In the genomic region with DNA sequence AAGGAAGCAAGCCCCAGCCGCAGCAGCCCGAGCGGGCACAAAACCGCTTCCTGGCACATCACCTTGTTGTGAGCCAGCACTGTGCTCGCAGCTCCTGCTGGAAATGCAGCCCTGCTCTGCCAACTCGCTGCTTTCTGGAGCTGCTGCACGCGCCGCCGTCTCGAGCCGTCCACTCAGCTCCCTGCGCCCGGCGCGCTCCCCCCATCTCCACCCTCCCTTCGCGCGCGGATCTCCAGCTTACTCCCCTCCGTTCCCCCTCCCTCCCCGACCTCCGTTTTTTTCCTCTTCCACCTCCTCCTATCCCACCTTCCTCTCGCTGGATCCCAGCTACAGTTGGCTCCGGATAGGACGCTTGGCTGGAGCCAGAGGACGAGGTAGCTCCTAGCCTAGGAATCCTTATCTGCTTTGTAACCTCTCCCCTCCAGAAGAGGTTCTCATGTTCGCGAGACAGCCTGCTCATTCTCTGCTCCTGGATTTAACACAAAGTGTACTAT, we compare ENCODE assay signal across 1 cellular context.
A peak's percentile ranks its signal among the peaks of the same experiment; 100 is the strongest.
TF ChIP-seq lines count a peak whose summit lies in the region.

A gene (minus strand): TSS at position 107 of the 494 bp plus-strand sequence.

TF ChIP-seq in WTC11, 78 proteins besides CTCF, POLR2A, EP300 and RAD21 (continued from another document):
- TF ChIP-seq, protein P1, sequence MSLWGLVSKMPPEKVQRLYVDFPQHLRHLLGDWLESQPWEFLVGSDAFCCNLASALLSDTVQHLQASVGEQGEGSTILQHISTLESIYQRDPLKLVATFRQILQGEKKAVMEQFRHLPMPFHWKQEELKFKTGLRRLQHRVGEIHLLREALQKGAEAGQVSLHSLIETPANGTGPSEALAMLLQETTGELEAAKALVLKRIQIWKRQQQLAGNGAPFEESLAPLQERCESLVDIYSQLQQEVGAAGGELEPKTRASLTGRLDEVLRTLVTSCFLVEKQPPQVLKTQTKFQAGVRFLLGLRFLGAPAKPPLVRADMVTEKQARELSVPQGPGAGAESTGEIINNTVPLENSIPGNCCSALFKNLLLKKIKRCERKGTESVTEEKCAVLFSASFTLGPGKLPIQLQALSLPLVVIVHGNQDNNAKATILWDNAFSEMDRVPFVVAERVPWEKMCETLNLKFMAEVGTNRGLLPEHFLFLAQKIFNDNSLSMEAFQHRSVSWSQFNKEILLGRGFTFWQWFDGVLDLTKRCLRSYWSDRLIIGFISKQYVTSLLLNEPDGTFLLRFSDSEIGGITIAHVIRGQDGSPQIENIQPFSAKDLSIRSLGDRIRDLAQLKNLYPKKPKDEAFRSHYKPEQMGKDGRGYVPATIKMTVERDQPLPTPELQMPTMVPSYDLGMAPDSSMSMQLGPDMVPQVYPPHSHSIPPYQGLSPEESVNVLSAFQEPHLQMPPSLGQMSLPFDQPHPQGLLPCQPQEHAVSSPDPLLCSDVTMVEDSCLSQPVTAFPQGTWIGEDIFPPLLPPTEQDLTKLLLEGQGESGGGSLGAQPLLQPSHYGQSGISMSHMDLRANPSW (CRISPR knock-in tag; conservative IDR thresholded peaks at IDR 0.05; ENCODE audit: low read depth) = peak; percentile 52; the same call in 1 of the 2 replicates
- TF ChIP-seq SMAD4 (CRISPR knock-in tag; IDR thresholded peaks at IDR 0.05) (no peak), NFE2L1 (CRISPR knock-in tag; IDR thresholded peaks at IDR 0.05) (0 out of 2 replicates have a peak, but pooled peaks have one; percentile 29), NFYB (CRISPR knock-in tag; conservative IDR thresholded peaks at IDR 0.05; ENCODE audit: low read depth) (no peak; the same call in 1 of the 2 replicates), MYBL2 (CRISPR knock-in tag; IDR thresholded peaks at IDR 0.05) (no peak), ZNF263 (CRISPR knock-in tag; IDR thresholded peaks at IDR 0.05; ENCODE audit: low read depth) (no peak), ZNF232 (CRISPR knock-in tag; IDR thresholded peaks at IDR 0.05) (no peak), CBFB (CRISPR knock-in tag; IDR thresholded peaks at IDR 0.05; ENCODE audit: low read depth) (no peak), MXD4 (CRISPR knock-in tag; IDR thresholded peaks at IDR 0.05; ENCODE audit: borderline replicate concordance) (no peak), FOXJ3 (CRISPR knock-in tag; IDR thresholded peaks at IDR 0.05; ENCODE audit: borderline replicate concordance) (no peak), GRHL2 (CRISPR knock-in tag; IDR thresholded peaks at IDR 0.05; ENCODE audit: insufficient replicate concordance, severe bottlenecking) (no peak), TP53 (CRISPR knock-in tag; IDR thresholded peaks at IDR 0.05) (peak; percentile 41; the same call in 1 of the 2 replicates)
- TF ChIP-seq, protein P2, sequence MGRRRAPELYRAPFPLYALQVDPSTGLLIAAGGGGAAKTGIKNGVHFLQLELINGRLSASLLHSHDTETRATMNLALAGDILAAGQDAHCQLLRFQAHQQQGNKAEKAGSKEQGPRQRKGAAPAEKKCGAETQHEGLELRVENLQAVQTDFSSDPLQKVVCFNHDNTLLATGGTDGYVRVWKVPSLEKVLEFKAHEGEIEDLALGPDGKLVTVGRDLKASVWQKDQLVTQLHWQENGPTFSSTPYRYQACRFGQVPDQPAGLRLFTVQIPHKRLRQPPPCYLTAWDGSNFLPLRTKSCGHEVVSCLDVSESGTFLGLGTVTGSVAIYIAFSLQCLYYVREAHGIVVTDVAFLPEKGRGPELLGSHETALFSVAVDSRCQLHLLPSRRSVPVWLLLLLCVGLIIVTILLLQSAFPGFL (CRISPR knock-in tag; IDR thresholded peaks at IDR 0.05; ENCODE audit: borderline replicate concordance) = no peak
- TF ChIP-seq, protein P3, sequence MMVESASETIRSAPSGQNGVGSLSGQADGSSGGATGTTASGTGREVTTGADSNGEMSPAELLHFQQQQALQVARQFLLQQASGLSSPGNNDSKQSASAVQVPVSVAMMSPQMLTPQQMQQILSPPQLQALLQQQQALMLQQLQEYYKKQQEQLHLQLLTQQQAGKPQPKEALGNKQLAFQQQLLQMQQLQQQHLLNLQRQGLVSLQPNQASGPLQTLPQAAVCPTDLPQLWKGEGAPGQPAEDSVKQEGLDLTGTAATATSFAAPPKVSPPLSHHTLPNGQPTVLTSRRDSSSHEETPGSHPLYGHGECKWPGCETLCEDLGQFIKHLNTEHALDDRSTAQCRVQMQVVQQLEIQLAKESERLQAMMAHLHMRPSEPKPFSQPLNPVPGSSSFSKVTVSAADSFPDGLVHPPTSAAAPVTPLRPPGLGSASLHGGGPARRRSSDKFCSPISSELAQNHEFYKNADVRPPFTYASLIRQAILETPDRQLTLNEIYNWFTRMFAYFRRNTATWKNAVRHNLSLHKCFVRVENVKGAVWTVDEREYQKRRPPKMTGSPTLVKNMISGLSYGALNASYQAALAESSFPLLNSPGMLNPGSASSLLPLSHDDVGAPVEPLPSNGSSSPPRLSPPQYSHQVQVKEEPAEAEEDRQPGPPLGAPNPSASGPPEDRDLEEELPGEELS (CRISPR knock-in tag; IDR thresholded peaks at IDR 0.05) = peak; percentile 48; the same call in 1 of the 2 replicates
- TF ChIP-seq, protein P4, sequence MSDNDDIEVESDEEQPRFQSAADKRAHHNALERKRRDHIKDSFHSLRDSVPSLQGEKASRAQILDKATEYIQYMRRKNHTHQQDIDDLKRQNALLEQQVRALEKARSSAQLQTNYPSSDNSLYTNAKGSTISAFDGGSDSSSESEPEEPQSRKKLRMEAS (CRISPR knock-in tag; IDR thresholded peaks at IDR 0.05) = peak; percentile 33; the same call in 1 of the 2 replicates
- TF ChIP-seq, protein P5, sequence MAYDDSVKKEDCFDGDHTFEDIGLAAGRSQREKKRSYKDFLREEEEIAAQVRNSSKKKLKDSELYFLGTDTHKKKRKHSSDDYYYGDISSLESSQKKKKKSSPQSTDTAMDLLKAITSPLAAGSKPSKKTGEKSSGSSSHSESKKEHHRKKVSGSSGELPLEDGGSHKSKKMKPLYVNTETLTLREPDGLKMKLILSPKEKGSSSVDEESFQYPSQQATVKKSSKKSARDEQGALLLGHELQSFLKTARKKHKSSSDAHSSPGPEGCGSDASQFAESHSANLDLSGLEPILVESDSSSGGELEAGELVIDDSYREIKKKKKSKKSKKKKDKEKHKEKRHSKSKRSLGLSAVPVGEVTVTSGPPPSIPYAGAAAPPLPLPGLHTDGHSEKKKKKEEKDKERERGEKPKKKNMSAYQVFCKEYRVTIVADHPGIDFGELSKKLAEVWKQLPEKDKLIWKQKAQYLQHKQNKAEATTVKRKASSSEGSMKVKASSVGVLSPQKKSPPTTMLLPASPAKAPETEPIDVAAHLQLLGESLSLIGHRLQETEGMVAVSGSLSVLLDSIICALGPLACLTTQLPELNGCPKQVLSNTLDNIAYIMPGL (CRISPR knock-in tag; IDR thresholded peaks at IDR 0.05) = 0 out of 2 replicates have a peak, but pooled peaks have one; percentile 6
